ENCODE assay signal across 12 cellular contexts in the genomic region with DNA sequence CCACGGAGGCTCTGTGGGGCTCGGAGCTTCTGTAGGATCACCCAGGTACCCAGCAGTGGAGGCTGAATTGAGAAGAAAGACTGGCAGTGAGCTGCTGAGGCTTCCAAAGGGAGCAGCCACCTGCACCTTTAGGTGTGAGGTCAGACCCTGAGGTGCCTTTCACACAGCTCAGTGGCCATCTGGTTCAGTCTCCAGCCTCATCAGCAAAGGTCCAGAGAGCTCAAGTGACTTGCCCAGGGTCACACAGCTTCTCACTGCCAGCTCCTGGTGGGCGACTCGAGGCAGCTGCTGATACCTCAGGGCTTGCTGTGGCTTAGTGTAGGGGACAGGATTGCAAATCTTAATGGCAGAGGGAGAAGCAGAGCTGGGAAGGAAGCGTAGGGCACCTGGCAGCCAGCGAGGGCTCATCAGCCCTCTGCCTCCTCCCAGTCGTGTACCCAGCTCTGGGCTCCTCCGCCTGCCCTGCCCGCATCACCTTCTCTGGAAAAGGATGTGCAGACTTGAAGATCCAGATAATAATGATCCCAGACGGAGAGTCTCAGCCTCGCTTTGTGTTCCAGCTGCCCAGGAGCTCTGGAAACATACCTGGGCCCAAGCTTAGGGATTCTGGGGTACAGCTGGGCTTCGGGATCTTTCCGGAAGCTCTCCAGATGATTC.
DNase-seq lines count a peak whose midpoint lies in the region; ATAC-seq and TF ChIP-seq lines count a peak whose summit lies in the region.
"Had no signal": no experiment of that assay in that cellular context is flagged by ENCODE, and none has a peak within 500 bp of the region (broad histone marks: within the 10 kb centered on the region; RNA-seq: fewer than 3 reads in every experiment).

No MANE protein-coding gene starts in this region.

- no peak for DNase-seq in sigmoid colon
- no peak for DNase-seq in activated CD8-positive, alpha-beta memory T cell treated with anti-CD3 and anti-CD28 coated beads, Interleukin-2, amount 50 U/mL, for 48 hours
- DNase-seq in left ventricle myocardium superior: no peak
- DNase-seq in UCSD-AML1 (lab: John Stamatoyannopoulos, UW; ENCODE audit: unreplicated experiment): no peak
- DNase-seq: heart left ventricle, kidney had no signal

- no peaks in the 10 kb centered on the region for H3K9me2 ChIP-seq in DOHH2 (replicated peaks; ENCODE audit: control insufficient read depth, low read length)

- peaks cover 54% of the 10 kb centered on the region for H3K4me1 ChIP-seq in DOHH2 (ENCODE audit: control insufficient read depth, low read length)
- H3K4me1 ChIP-seq in sigmoid colon: peaks cover 0 to 51% (median 39%) of the 10 kb centered on the region in 4 donors

- ATAC-seq in HG03432 (IDR thresholded peaks at IDR 0.05; ENCODE audit: unreplicated experiment) (peak; percentile 12), left ventricle myocardium superior (no peak)
- no peak for ATAC-seq in activated T-helper 17 cell treated with anti-CD3 and anti-CD28 coated beads, Interleukin-2, amount 50 U/mL, for 72 hours (replicated peaks)

- no peak for TF ChIP-seq EP300 in sigmoid colon (IDR thresholded peaks at IDR 0.05)

- no peaks in the 10 kb centered on the region for H4K20me1 ChIP-seq in DOHH2 (ENCODE audit: control insufficient read depth, insufficient read depth, low read depth, low read length)

- no peaks in the 10 kb centered on the region for H3K36me3 Mint-ChIP-seq in activated T-helper 17 cell treated with anti-CD3 and anti-CD28 coated beads, Interleukin-2, amount 50 U/mL, for 72 hours (ENCODE audit: low read depth)
- H3K36me3 Mint-ChIP-seq: activated CD8-positive, alpha-beta memory T cell treated with anti-CD3 and anti-CD28 coated beads, Interleukin-2, amount 10 ng/mL, durations not matched to agents 7 days and 5 days; activated naive CD4-positive, alpha-beta T cell treated with anti-CD3 and anti-CD28 coated beads, Interleukin-2, amount 50 U/mL, for 72 hours had no signal

- intact Hi-C loops in sigmoid colon (cut with DNase I) (no loop called here), left ventricle myocardium superior (cut with micrococcal nuclease) (no loop called here)

- H3K4me3 Mint-ChIP-seq in activated T-helper 17 cell treated with anti-CD3 and anti-CD28 coated beads, Interleukin-2, amount 50 U/mL, for 72 hours: no peak overlapping the region
- H3K4me3 Mint-ChIP-seq: activated CD8-positive, alpha-beta memory T cell treated with anti-CD3 and anti-CD28 coated beads, Interleukin-2, amount 10 ng/mL, durations not matched to agents 7 days and 5 days; stimulated activated naive CD8-positive, alpha-beta T cell treated with anti-CD3 and anti-CD28 coated beads, Interleukin-15, Interleukin-2, amounts not matched to agents 100 ng/mL and 50 ng/mL, for 24 hours had no signal

- peak overlapping the region; percentile 50 for H3K27ac Mint-ChIP-seq in activated T-helper 17 cell treated with anti-CD3 and anti-CD28 coated beads, Interleukin-2, amount 50 U/mL, for 72 hours
- H3K27ac Mint-ChIP-seq: stimulated activated naive CD8-positive, alpha-beta T cell treated with anti-CD3 and anti-CD28 coated beads, Interleukin-15, Interleukin-2, amounts not matched to agents 100 ng/mL and 50 ng/mL, for 24 hours had no signal

- H3K9me3 ChIP-seq in DOHH2 (ENCODE audit: control insufficient read depth, insufficient read depth, low read length): no peaks in the 10 kb centered on the region
- no peaks in the 10 kb centered on the region for H3K9me3 ChIP-seq in sigmoid colon
- H3K9me3 ChIP-seq: heart left ventricle had no signal

- no peaks in the 10 kb centered on the region for H3K9me3 Mint-ChIP-seq in activated T-helper 17 cell treated with anti-CD3 and anti-CD28 coated beads, Interleukin-2, amount 50 U/mL, for 72 hours
- H3K9me3 Mint-ChIP-seq: activated naive CD4-positive, alpha-beta T cell treated with anti-CD3 and anti-CD28 coated beads, Interleukin-2, amount 50 U/mL, for 72 hours; stimulated activated naive CD8-positive, alpha-beta T cell treated with anti-CD3 and anti-CD28 coated beads, Interleukin-15, Interleukin-2, amounts not matched to agents 100 ng/mL and 50 ng/mL, for 24 hours had no signal

- TF ChIP-seq POLR2A in sigmoid colon (IDR thresholded peaks at IDR 0.05): no peak

- TF ChIP-seq CTCF in DOHH2 (IDR thresholded peaks at IDR 0.05; ENCODE audit: low read depth, low read length, poor library complexity, severe bottlenecking) (no peak), sigmoid colon (IDR thresholded peaks at IDR 0.05) (no peak)

- 52 to 63% methylated on average over 13 of the region's 13 CpGs for whole genome bisulfite sequencing in sigmoid colon, 2 donors

- peak overlapping the region; percentile 56 for H3K4me2 ChIP-seq in DOHH2 (ENCODE audit: low read length)

- H3K36me3 ChIP-seq in DOHH2 (ENCODE audit: control insufficient read depth, low read length) (no peaks in the 10 kb centered on the region), sigmoid colon (no peaks in the 10 kb centered on the region)
- H3K36me3 ChIP-seq: heart left ventricle had no signal

- no peaks in the 10 kb centered on the region for H3K79me2 ChIP-seq in DOHH2 (ENCODE audit: control insufficient read depth, low read length)

- H3K27me3 Mint-ChIP-seq in activated T-helper 17 cell treated with anti-CD3 and anti-CD28 coated beads, Interleukin-2, amount 50 U/mL, for 72 hours: no peaks in the 10 kb centered on the region
- H3K27me3 Mint-ChIP-seq: activated CD8-positive, alpha-beta memory T cell treated with anti-CD3 and anti-CD28 coated beads, Interleukin-2, amount 10 ng/mL, durations not matched to agents 7 days and 5 days; stimulated activated naive CD8-positive, alpha-beta T cell treated with anti-CD3 and anti-CD28 coated beads, Interleukin-15, Interleukin-2, amounts not matched to agents 100 ng/mL and 50 ng/mL, for 24 hours had no signal

- peaks cover 4% of the 10 kb centered on the region for H3K4me1 Mint-ChIP-seq in activated T-helper 17 cell treated with anti-CD3 and anti-CD28 coated beads, Interleukin-2, amount 50 U/mL, for 72 hours

- no peak overlapping the region for H3K4me3 ChIP-seq in DOHH2 (ENCODE audit: low read length)
- H3K4me3 ChIP-seq in sigmoid colon: no peak overlapping the region
- H3K4me3 ChIP-seq: heart left ventricle had no signal

- H3K27ac ChIP-seq in DOHH2 (ENCODE audit: low read depth, low read length) (peak overlapping the region; percentile 54), sigmoid colon (peak overlapping the region in 3 of 4 donors; percentile 21 to 75 (median 74))

- H3K27me3 ChIP-seq in DOHH2 (ENCODE audit: control insufficient read depth, low read length): peaks cover 4% of the 10 kb centered on the region; the same call in 1 of the 2 replicates
- H3K27me3 ChIP-seq in sigmoid colon: no peaks in the 10 kb centered on the region

- no peaks in the 10 kb centered on the region; the same call in 1 of the 2 replicates for H3F3A ChIP-seq in DOHH2 (ENCODE audit: control insufficient read depth, insufficient read depth)
